ENCODE assay signal across 20 cellular contexts in genomic region chr12:105089817-105090216, GRCh38. TPM values are rescaled to one million over a fixed set of nuclear protein-coding genes. Genes with fewer than 3 reads are reported as not detected.
"Had no signal": no experiment of that assay in that cellular context is flagged by ENCODE, and none has a peak within 500 bp of the region (broad histone marks: within the 10 kb centered on the region; RNA-seq: fewer than 3 reads in every experiment).

No MANE protein-coding gene starts in this region.

- H3K79me2 ChIP-seq: hepatocyte had no signal

- H3K27ac ChIP-seq: colonic mucosa, hepatocyte, ovary, right atrium auricular region, sigmoid colon, skin epidermis, stomach, thoracic aorta, transverse colon had no signal

- H3K4me3 Mint-ChIP-seq: endodermal cell; naive thymus-derived CD4-positive, alpha-beta T cell; nephron progenitor cell had no signal

- H3K27me3 ChIP-seq: colonic mucosa, ovary, right atrium auricular region, sigmoid colon, stomach had no signal

- H2AFZ ChIP-seq: hepatocyte had no signal

- H3K27ac Mint-ChIP-seq: endodermal cell, nephron progenitor cell had no signal

- H3K36me3 ChIP-seq: colonic mucosa, ovary, right atrium auricular region, sigmoid colon, stomach, thoracic aorta, transverse colon had no signal

- H3K4me2 ChIP-seq: hepatocyte had no signal

- ATAC-seq: naive thymus-derived CD4-positive, alpha-beta T cell had no signal

- H3K4me1 ChIP-seq: colonic mucosa, right atrium auricular region, sigmoid colon had no signal

- H3K4me3 ChIP-seq: colonic mucosa, hepatocyte, ovary, right atrium auricular region, sigmoid colon, skin epidermis, stomach, thoracic aorta, transverse colon had no signal

- H3K9me3 ChIP-seq: colonic mucosa, ovary, sigmoid colon, thoracic aorta had no signal

- DNase-seq: colonic mucosa; dermis blood vessel endothelial cell; erythroblast; foreskin melanocyte; kidney glomerular epithelial cell; mammary epithelial cell; naive thymus-derived CD4-positive, alpha-beta T cell; nephron progenitor cell; ovary; sigmoid colon; stimulated activated CD4-positive, alpha-beta T cell treated with anti-CD3 and anti-CD28 coated beads, Interleukin-12 subunit alpha, Interleukin-12 subunit beta, amount 100 ng/mL, for 4 hours; stimulated activated naive CD4-positive, alpha-beta T cell; stomach; substantia nigra; transverse colon had no signal

RNA-seq across cellular contexts. Expression of gene ALDH1L2, which starts 5.6 kb away (rescaled TPM):
- polyA plus RNA-seq: naive thymus-derived CD4-positive, alpha-beta T cell had no signal
